In genomic region chr1:201298381-201299367, GRCh38 we compare ENCODE assay signal across 18 cellular contexts. TPM values are rescaled to one million over a fixed set of nuclear protein-coding genes. Genes with fewer than 3 reads are reported as not detected.
DNase-seq lines count a peak whose midpoint lies in the region; ATAC-seq and TF ChIP-seq lines count a peak whose summit lies in the region.
"Had no signal": no experiment of that assay in that cellular context is flagged by ENCODE, and none has a peak within 500 bp of the region (broad histone marks: within the 10 kb centered on the region; RNA-seq: fewer than 3 reads in every experiment).

No MANE protein-coding gene starts in this region.

- H3K4me3 Mint-ChIP-seq in neural progenitor cell (no peak overlapping the region), GM23338 (no peak overlapping the region)
- H3K4me3 Mint-ChIP-seq: activated T-helper 1 cell treated with anti-CD3 and anti-CD28 coated beads, Interleukin-12 subunit alpha, Interleukin-12 subunit beta, Interleukin-2, Interleukin-4 antibody, amounts not matched to agents 30 ng/mL and 10 ng/mL and 1 ng/mL, durations not matched to agents 14 hours and 24 hours and 36 hours; central memory CD8-positive, alpha-beta T cell had no signal

- no peaks in the 10 kb centered on the region for H3K27me3 ChIP-seq in BLaER1 treated with 17β-estradiol and CSF1 and Interleukin-3, amounts not matched to agents 10 nM and 100 nM
- H3K27me3 ChIP-seq in MG63 (no peaks in the 10 kb centered on the region), colonic mucosa (no peaks in the 10 kb centered on the region), neural progenitor cell (no peaks in the 10 kb centered on the region), GM23338 (ENCODE audit: insufficient read depth) (no peaks in the 10 kb centered on the region), lower lobe of right lung (ENCODE audit: low read depth) (no peaks in the 10 kb centered on the region)

- H3K9me3 ChIP-seq in BLaER1 treated with 17β-estradiol and CSF1 and Interleukin-3, amounts not matched to agents 10 nM and 100 nM (replicated peaks in 1 of 11) = no peaks in the 10 kb centered on the region
- H3K9me3 ChIP-seq in MG63 (no peaks in the 10 kb centered on the region), colonic mucosa (no peaks in the 10 kb centered on the region), neural progenitor cell (ENCODE audit: low read depth) (no peaks in the 10 kb centered on the region), lower lobe of right lung (no peaks in the 10 kb centered on the region)
- H3K9me3 ChIP-seq: left lung had no signal

- no peak overlapping the region for H3K9ac ChIP-seq in BLaER1 treated with 17β-estradiol and CSF1 and Interleukin-3, amounts not matched to agents 10 nM and 100 nM
- H3K9ac ChIP-seq in colonic mucosa (ENCODE audit: low read depth in 2 of 2, low read length in 2 of 2) (no peak overlapping the region), neural progenitor cell (no peak overlapping the region)

- DNase-seq in MG63 (peak; percentile 49), colonic mucosa (peak; percentile 75), neural progenitor cell (ENCODE audit: low spot score) (no peak), GM23338 (ENCODE audit: low spot score) (no peak), lower lobe of right lung (no peak)
- DNase-seq: foreskin melanocyte, GOT3, left lung, NCI-H2081, NCI-H524 treated with DMSO at 0.1 percent for 48 hours, PC-9, T-helper 1 cell had no signal

- H3K4me1 Mint-ChIP-seq in neural progenitor cell = peaks cover 35% of the 10 kb centered on the region
- peaks cover 12% of the 10 kb centered on the region; the same call in 2 of the 3 replicates for H3K4me1 Mint-ChIP-seq in GM23338
- H3K4me1 Mint-ChIP-seq: central memory CD8-positive, alpha-beta T cell had no signal

- H2AFZ ChIP-seq in neural progenitor cell (replicated peaks) (no peak overlapping the region), GM23338 (no peak overlapping the region)
- H2AFZ ChIP-seq: PC-9 had no signal

- no peaks in the 10 kb centered on the region for H4K20me1 ChIP-seq in BLaER1 treated with 17β-estradiol and CSF1 and Interleukin-3, amounts not matched to agents 10 nM and 100 nM
- no peaks in the 10 kb centered on the region for H4K20me1 ChIP-seq in neural progenitor cell (ENCODE audit: low read depth)
- H4K20me1 ChIP-seq in GM23338 (replicated peaks; ENCODE audit: insufficient read depth) = no peaks in the 10 kb centered on the region

- no peaks in the 10 kb centered on the region for H3K36me3 Mint-ChIP-seq in neural progenitor cell
- H3K36me3 Mint-ChIP-seq in GM23338 (ENCODE audit: low read depth) = no peaks in the 10 kb centered on the region

- H3K27me3 Mint-ChIP-seq in neural progenitor cell (ENCODE audit: insufficient read depth, low read depth) (no peaks in the 10 kb centered on the region), GM23338 (ENCODE audit: insufficient read depth, low read depth, poor library complexity) (peaks cover 10% of the 10 kb centered on the region)

- no peaks in the 10 kb centered on the region for H3K36me3 ChIP-seq in BLaER1 treated with 17β-estradiol and CSF1 and Interleukin-3, amounts not matched to agents 10 nM and 100 nM
- H3K36me3 ChIP-seq in MG63 (no peaks in the 10 kb centered on the region), colonic mucosa (no peaks in the 10 kb centered on the region), neural progenitor cell (no peaks in the 10 kb centered on the region), GM23338 (ENCODE audit: insufficient read depth) (no peaks in the 10 kb centered on the region), lower lobe of right lung (no peaks in the 10 kb centered on the region)
- H3K36me3 ChIP-seq: left lung had no signal

- H3K9me2 ChIP-seq in GM23338 (ENCODE audit: insufficient read depth) = peaks cover 6% of the 10 kb centered on the region; the same call in 1 of the 2 replicates

- H3F3A ChIP-seq in neural progenitor cell (ENCODE audit: low read depth) (peaks cover 15% of the 10 kb centered on the region), GM23338 (replicated peaks; ENCODE audit: low read depth) (no peaks in the 10 kb centered on the region)

- H3K4me1 ChIP-seq in BLaER1 treated with 17β-estradiol and CSF1 and Interleukin-3, amounts not matched to agents 10 nM and 100 nM = peaks cover 27 to 70% (median 58%) of the 10 kb centered on the region in 10 experiments
- peaks cover 17% of the 10 kb centered on the region for H3K4me1 ChIP-seq in colonic mucosa
- H3K4me1 ChIP-seq in neural progenitor cell = peaks cover 38% of the 10 kb centered on the region
- no peaks in the 10 kb centered on the region for H3K4me1 ChIP-seq in GM23338 (ENCODE audit: insufficient read depth)
- H3K4me1 ChIP-seq in lower lobe of right lung = peaks cover 7% of the 10 kb centered on the region
- H3K4me1 ChIP-seq: left lung had no signal

- H3K27ac ChIP-seq in BLaER1 treated with 17β-estradiol and CSF1 and Interleukin-3, amounts not matched to agents 10 nM and 100 nM = no peak overlapping the region
- no peak overlapping the region for H3K27ac ChIP-seq in colonic mucosa
- no peak overlapping the region for H3K27ac ChIP-seq in neural progenitor cell
- H3K27ac ChIP-seq in GM23338 (ENCODE audit: low read depth) = no peak overlapping the region
- H3K27ac ChIP-seq in lower lobe of right lung = no peak overlapping the region
- H3K27ac ChIP-seq: left lung, PC-9 had no signal

- intact Hi-C loops in colonic mucosa (cut with DNase I) (no loop called here), lower lobe of right lung (cut with DNase I) (no loop called here)

- H3K27ac Mint-ChIP-seq in neural progenitor cell (peak overlapping the region; percentile 9), GM23338 (no peak overlapping the region)
- H3K27ac Mint-ChIP-seq: activated T-helper 1 cell treated with anti-CD3 and anti-CD28 coated beads, Interleukin-12 subunit alpha, Interleukin-12 subunit beta, Interleukin-2, Interleukin-4 antibody, amounts not matched to agents 30 ng/mL and 10 ng/mL and 1 ng/mL, durations not matched to agents 14 hours and 24 hours and 36 hours had no signal

- H3K9me3 Mint-ChIP-seq in neural progenitor cell (no peaks in the 10 kb centered on the region), GM23338 (no peaks in the 10 kb centered on the region)
- H3K9me3 Mint-ChIP-seq: activated T-helper 1 cell treated with anti-CD3 and anti-CD28 coated beads, Interleukin-12 subunit alpha, Interleukin-12 subunit beta, Interleukin-2, Interleukin-4 antibody, amounts not matched to agents 30 ng/mL and 10 ng/mL and 1 ng/mL, durations not matched to agents 14 hours and 24 hours and 36 hours; central memory CD8-positive, alpha-beta T cell had no signal

- H3K79me2 ChIP-seq in neural progenitor cell (ENCODE audit: low read depth) (no peaks in the 10 kb centered on the region), GM23338 (replicated peaks; ENCODE audit: insufficient read depth) (no peaks in the 10 kb centered on the region)

- no peak overlapping the region for H3K4me3 ChIP-seq in BLaER1 treated with 17β-estradiol and CSF1 and Interleukin-3, amounts not matched to agents 10 nM and 100 nM
- H3K4me3 ChIP-seq in MG63 = no peak overlapping the region
- no peak overlapping the region for H3K4me3 ChIP-seq in colonic mucosa
- no peak overlapping the region for H3K4me3 ChIP-seq in neural progenitor cell
- no peak overlapping the region for H3K4me3 ChIP-seq in GM23338
- no peak overlapping the region for H3K4me3 ChIP-seq in lower lobe of right lung
- H3K4me3 ChIP-seq: GM12878, left lung, PC-9 had no signal

- TF ChIP-seq CTCF in colonic mucosa (IDR thresholded peaks at IDR 0.05) (no peak), neural progenitor cell (IDR thresholded peaks at IDR 0.05) (no peak), GM23338 (conservative IDR thresholded peaks at IDR 0.05; ENCODE audit: low read depth in 2 of 2) (no peak), lower lobe of right lung (IDR thresholded peaks at IDR 0.05) (no peak)

- ATAC-seq in GM23338 (no peak), GM21360 (IDR thresholded peaks at IDR 0.05; ENCODE audit: unreplicated experiment) (no peak), lower lobe of right lung (no peak), GM21390 (IDR thresholded peaks at IDR 0.05; ENCODE audit: unreplicated experiment) (no peak)
- ATAC-seq: GM12878 had no signal

- peak overlapping the region in 8 of 11 experiments; percentile 4 to 57 (median 49); a peak in 11 of 22 replicates for H3K4me2 ChIP-seq in BLaER1 treated with 17β-estradiol and CSF1 and Interleukin-3, amounts not matched to agents 10 nM and 100 nM
- no peak overlapping the region for H3K4me2 ChIP-seq in neural progenitor cell
- no peak overlapping the region for H3K4me2 ChIP-seq in GM23338

TF ChIP-seq in GM23338, 12 proteins besides CTCF, POLR2A, EP300 and RAD21 (continues in another document):
- TF ChIP-seq REST (IDR thresholded peaks at IDR 0.05; ENCODE audit: unreplicated experiment) (no peak), STAT1 (IDR thresholded peaks at IDR 0.05; ENCODE audit: unreplicated experiment) (no peak), NANOG (IDR thresholded peaks at IDR 0.05; ENCODE audit: borderline replicate concordance) (no peak)

RNA-seq across cellular contexts. Expression of gene PKP1, which starts 15.4 kb away (rescaled TPM):
- total RNA-seq in MG63 (2014; rRNA removed; shearing (Covaris generic); ENCODE audit: low replicate concordance) = not detected in 2 replicates
- under 1 TPM; 0.54 to 0.74 TPM for total RNA-seq in colonic mucosa
- 0.02 TPM in 1 of 2 replicates, not detected in the other for total RNA-seq in neural progenitor cell (ENCODE audit: low replicate concordance)
- 0.58 and 0.83 TPM in 2 replicates for total RNA-seq in GM23338 (2014; rRNA removed; shearing (Covaris generic))
- polyA plus RNA-seq in GM23338 (2016; fragmentation: Nextera tagmentation; extraction: Ambion mirVana) = 0.17 and 0.19 TPM in 2 replicates
- 2.2 TPM for total RNA-seq in lower lobe of right lung
- total RNA-seq: activated T-helper 1 cell treated with anti-CD3 and anti-CD28 coated beads, Interleukin-12 subunit alpha, Interleukin-12 subunit beta, Interleukin-2, Interleukin-4 antibody, amounts not matched to agents 30 ng/mL and 10 ng/mL and 1 ng/mL, durations not matched to agents 14 hours and 24 hours and 36 hours; GM12878 had no signal

Comparison
In these comparisons a context has a peak if more than half of its experiments do, and no peak if none do; other contexts are left out.
1. H3K4me2 ChIP-seq: peak in BLaER1 treated with 17β-estradiol and CSF1 and Interleukin-3, amounts not matched to agents 10 nM and 100 nM (8 of 11); none in neural progenitor cell (single experiment) and GM23338 (single experiment).
2. DNase-seq: peak in MG63 (single experiment) and colonic mucosa (single experiment); none in neural progenitor cell (single experiment), GM23338 (single experiment) and lower lobe of right lung (single experiment).